Comparison of ENCODE assay signal across 1 cellular context in genomic region chr1:167820684-167821355, GRCh38.
TF ChIP-seq lines count a peak whose summit lies in the region.

No MANE protein-coding gene starts in this region.

TF ChIP-seq in K562, 482 proteins besides CTCF, POLR2A, EP300 and RAD21 (continued from another document):
- no peak for TF ChIP-seq GABPB2 (CRISPR knock-in tag; conservative IDR thresholded peaks at IDR 0.05)
- TF ChIP-seq ARID2 (IDR thresholded peaks at IDR 0.05) = no peak
- TF ChIP-seq NEUROD1 (IDR thresholded peaks at IDR 0.05; ENCODE audit: borderline replicate concordance, low read depth, low read length, partially characterized antibody) = no peak
- 0 out of 2 replicates have a peak, but pooled peaks have one; percentile 26 for TF ChIP-seq HINFP (tag; conservative IDR thresholded peaks at IDR 0.05; ENCODE audit: low read depth)
- TF ChIP-seq CREB1 (IDR thresholded peaks at IDR 0.05) = no peak
- no peak for TF ChIP-seq CREB1 (CRISPR knock-in tag; IDR thresholded peaks at IDR 0.05)
- TF ChIP-seq KLF16 (IDR thresholded peaks at IDR 0.05) = no peak
- TF ChIP-seq ZNF121 (CRISPR knock-in tag; conservative IDR thresholded peaks at IDR 0.05) = no peak
- TF ChIP-seq ZNF395 (CRISPR knock-in tag; IDR thresholded peaks at IDR 0.05) = peak; percentile 65
- TF ChIP-seq MTF1 (CRISPR knock-in tag; IDR thresholded peaks at IDR 0.05; ENCODE audit: borderline replicate concordance) = no peak
- TF ChIP-seq RBM34 (IDR thresholded peaks at IDR 0.05; ENCODE audit: borderline replicate concordance, insufficient read depth, low read length) = no peak
- no peak for TF ChIP-seq CEBPG (CRISPR knock-in tag; IDR thresholded peaks at IDR 0.05)
- TF ChIP-seq CEBPG (tag; conservative IDR thresholded peaks at IDR 0.05 in 1 of 2, IDR thresholded peaks at IDR 0.05 in 1 of 2) = no peak
- TF ChIP-seq BHLHE40 (IDR thresholded peaks at IDR 0.05; ENCODE audit: low read length) = no peak; the same call in 1 of the 2 replicates
- TF ChIP-seq MCM7 (IDR thresholded peaks at IDR 0.05) = no peak
- TF ChIP-seq NFYB (IDR thresholded peaks at IDR 0.05; ENCODE audit: extremely low read depth, insufficient read length) = no peak
- TF ChIP-seq E2F6 (IDR thresholded peaks at IDR 0.05; ENCODE audit: borderline replicate concordance in 1 of 2, extremely low read depth in 1 of 2, insufficient read depth in 1 of 2, insufficient read length in 1 of 2, low read depth in 1 of 2, low read length in 1 of 2, poor library complexity in 1 of 2, severe bottlenecking in 1 of 2) = no peak
- no peak for TF ChIP-seq NR2C1 (IDR thresholded peaks at IDR 0.05)
- TF ChIP-seq NR2C1 (tag; IDR thresholded peaks at IDR 0.05) = no peak
- no peak for TF ChIP-seq NCOA4 (IDR thresholded peaks at IDR 0.05; ENCODE audit: partially characterized antibody)
- TF ChIP-seq PHF21A (IDR thresholded peaks at IDR 0.05; ENCODE audit: borderline replicate concordance, low read depth) = no peak
- no peak for TF ChIP-seq SMAD2 (IDR thresholded peaks at IDR 0.05; ENCODE audit: low read depth, low read length)
- no peak for TF ChIP-seq ZBTB12 (CRISPR knock-in tag; IDR thresholded peaks at IDR 0.05)
- peak; percentile 78; the same call in 1 of the 2 replicates for TF ChIP-seq ZNF589 (CRISPR knock-in tag; IDR thresholded peaks at IDR 0.05; ENCODE audit: low read depth)
- no peak for TF ChIP-seq HNRNPH1 (optimal IDR thresholded peaks at IDR 0.05; ENCODE audit: low read depth, low read length)
- TF ChIP-seq ETS2 (tag; IDR thresholded peaks at IDR 0.05; ENCODE audit: borderline replicate concordance, poor library complexity, severe bottlenecking) = no peak
- no peak for TF ChIP-seq ZNF274 (IDR thresholded peaks at IDR 0.05; ENCODE audit: borderline replicate concordance, low read depth, low read length)
- TF ChIP-seq C11orf30 (IDR thresholded peaks at IDR 0.05; ENCODE audit: low read depth) = peak; percentile 89
- no peak for TF ChIP-seq ZZZ3 (IDR thresholded peaks at IDR 0.05)
- no peak for TF ChIP-seq BDP1 (IDR thresholded peaks at IDR 0.05; ENCODE audit: insufficient read depth, insufficient read length)
- TF ChIP-seq ZNF584 (CRISPR knock-in tag; IDR thresholded peaks at IDR 0.05; ENCODE audit: low read depth) = no peak; the same call in 1 of the 2 replicates
- TF ChIP-seq MYC (IDR thresholded peaks at IDR 0.05; ENCODE audit: low read depth, low read length) = peak; percentile 14; the same call in 1 of the 2 replicates
- TF ChIP-seq MYC (CRISPR knock-in tag; IDR thresholded peaks at IDR 0.05; ENCODE audit: borderline replicate concordance, low read depth) = no peak
TF ChIP-seq in K562: peak in this region for 59.
